ENCODE assay signal across 17 cellular contexts in the genomic region with DNA sequence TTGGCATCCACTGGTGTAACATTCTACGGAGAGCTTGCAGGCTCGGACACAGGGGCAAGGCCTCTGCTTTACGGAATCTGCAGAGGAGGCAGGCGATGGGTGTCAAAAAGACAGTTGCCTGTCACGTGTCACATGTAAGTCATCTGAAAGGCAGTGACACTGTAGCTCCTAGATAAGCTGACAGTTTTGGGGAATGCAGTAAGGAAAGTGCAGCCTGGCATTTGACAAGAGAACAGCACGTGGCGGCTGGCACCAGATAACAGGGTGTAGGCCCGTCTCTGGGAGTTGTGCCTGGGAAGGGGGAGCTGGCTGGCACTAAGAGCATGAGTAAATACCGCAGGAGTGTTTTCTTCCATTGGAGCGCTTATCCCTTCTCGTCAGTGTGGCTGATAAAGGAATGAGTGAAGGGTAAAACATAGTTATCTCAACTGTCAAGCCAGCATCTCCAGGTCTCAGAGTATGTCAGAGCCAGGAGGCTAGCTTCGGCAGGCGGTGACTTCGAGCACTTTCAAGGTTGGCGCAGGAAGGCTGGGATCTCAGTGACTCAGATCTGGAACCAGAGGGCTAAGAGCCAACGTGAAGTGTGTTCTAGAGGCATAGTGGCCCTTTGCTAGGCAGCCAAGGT. TPM values are rescaled to one million over a fixed set of nuclear protein-coding genes. Genes with fewer than 3 reads are reported as not detected.
A peak's percentile ranks its signal among the peaks of the same experiment; 100 is the strongest.
DNase-seq lines count a peak whose midpoint lies in the region; ATAC-seq and TF ChIP-seq lines count a peak whose summit lies in the region.
"Had no signal": no experiment of that assay in that cellular context is flagged by ENCODE, and none has a peak within 500 bp of the region (broad histone marks: within the 10 kb centered on the region; RNA-seq: fewer than 3 reads in every experiment).

No MANE protein-coding gene starts in this region.

- H3K4me1 ChIP-seq in right atrium auricular region (no peaks in the 10 kb centered on the region), stomach (peaks cover 0 to 11% (median 5%) of the 10 kb centered on the region in 4 donors), colonic mucosa (no peaks in the 10 kb centered on the region)

- H3K9ac ChIP-seq in colonic mucosa (ENCODE audit: low read depth in 2 of 2, low read length in 2 of 2) = no peak overlapping the region

- TF ChIP-seq POLR2A in stomach (IDR thresholded peaks at IDR 0.05) = no peak

- peak; percentile 94 for DNase-seq in OCI-M2 (lab: John Stamatoyannopoulos, UW; ENCODE audit: unreplicated experiment)
- DNase-seq in Right ventricle myocardium inferior (ENCODE audit: missing footprints) = peak; percentile 72
- DNase-seq in right atrium auricular region (ENCODE audit: low spot score) = no peak
- DNase-seq in stomach = peak; percentile 73
- no peak for DNase-seq in activated CD4-positive, alpha-beta T cell treated with anti-CD3 and anti-CD28 coated beads for 1 hour
- no peak for DNase-seq in colonic mucosa
- DNase-seq: DMS 273 treated with DMSO at 0.1 percent for 48 hours, Kasumi-1, NCI-H1105 treated with DMSO at 0.1 percent for 48 hours, NCI-H187, NCI-H446, NCI-H69, PC-3 had no signal

- TF ChIP-seq CTCF in right atrium auricular region (IDR thresholded peaks at IDR 0.05) = no peak
- TF ChIP-seq CTCF in stomach (IDR thresholded peaks at IDR 0.05) = no peak
- no peak for TF ChIP-seq CTCF in colonic mucosa (IDR thresholded peaks at IDR 0.05)

- TF ChIP-seq EP300 in stomach (IDR thresholded peaks at IDR 0.05) = no peak

- WGBS in stomach, 5 donors = 41 to 68% (median 64%) methylated on average over 14 to 16 of the region's 16 CpGs

- H3K27ac ChIP-seq in right atrium auricular region = peak overlapping the region; percentile 68 to 71
- H3K27ac ChIP-seq in stomach = no peak overlapping the region
- H3K27ac ChIP-seq in colonic mucosa = no peak overlapping the region
- H3K27ac ChIP-seq: C4-2B, RWPE1 had no signal

- H3K4me3 ChIP-seq in right atrium auricular region = no peak overlapping the region
- H3K4me3 ChIP-seq in stomach = no peak overlapping the region
- no peak overlapping the region for H3K4me3 ChIP-seq in colonic mucosa

- ATAC-seq in Right ventricle myocardium inferior (peak; percentile 71), GM19023 (IDR thresholded peaks at IDR 0.05; ENCODE audit: unreplicated experiment) (no peak), HG02852 (IDR thresholded peaks at IDR 0.05; ENCODE audit: unreplicated experiment) (no peak)
- ATAC-seq: PC-3 had no signal

- H3K27me3 ChIP-seq in right atrium auricular region (no peaks in the 10 kb centered on the region), stomach (no peaks in the 10 kb centered on the region), colonic mucosa (no peaks in the 10 kb centered on the region)

- intact Hi-C loops in Right ventricle myocardium inferior (cut with DNase I) (no loop called here), stomach (cut with DNase I; ENCODE audit: low total_unique reads) (no loop called here), colonic mucosa (cut with DNase I) (no loop called here)

- H3K36me3 ChIP-seq in right atrium auricular region = peaks cover 21% of the 10 kb centered on the region
- peaks cover 0 to 70% (median 47%) of the 10 kb centered on the region in 4 donors for H3K36me3 ChIP-seq in stomach
- no peaks in the 10 kb centered on the region for H3K36me3 ChIP-seq in colonic mucosa

- H3K9me3 ChIP-seq in right atrium auricular region (no peaks in the 10 kb centered on the region), stomach (no peaks in the 10 kb centered on the region), colonic mucosa (no peaks in the 10 kb centered on the region)

RNA-seq across cellular contexts. Expression of a gene that starts 26.1 kb away (rescaled TPM):
- total RNA-seq in Right ventricle myocardium inferior = 8.7 TPM
- 1 to 10 TPM; 5.5 to 8.3 TPM for total RNA-seq in right atrium auricular region
- 10 to 100 TPM in 2 of 5 donors, 1 to 10 TPM in 1, under 1 TPM in 2; 0.58 to 39.1 (median 8.4) TPM for total RNA-seq in stomach
- 1 to 10 TPM; 2.9 to 4.4 (median 3.5) TPM for polyA plus RNA-seq in stomach
- total RNA-seq in colonic mucosa = 10 to 100 TPM in 1 of 2 donors, 1 to 10 TPM in 1; 7.4 to 12.1 TPM

Comparison
In these comparisons a context has a peak if more than half of its experiments do, and no peak if none do; other contexts are left out.
1. DNase-seq: peak in OCI-M2 (single experiment), Right ventricle myocardium inferior (single experiment) and stomach (single experiment); none in right atrium auricular region (single experiment), activated CD4-positive, alpha-beta T cell treated with anti-CD3 and anti-CD28 coated beads for 1 hour (single experiment) and colonic mucosa (single experiment).
2. H3K27ac ChIP-seq: peak in right atrium auricular region (2 of 2); none in stomach (0 of 5) and colonic mucosa (single experiment).